ENCODE assay signal across 16 cellular contexts in genomic region chr16:27973678-27974077, GRCh38.
DNase-seq lines count a peak whose midpoint lies in the region; ATAC-seq and TF ChIP-seq lines count a peak whose summit lies in the region.
"Had no signal": no experiment of that assay in that cellular context is flagged by ENCODE, and none has a peak within 500 bp of the region (broad histone marks: within the 10 kb centered on the region; RNA-seq: fewer than 3 reads in every experiment).

No MANE protein-coding gene starts in this region.

- no peak overlapping the region for H3K4me2 ChIP-seq in SK-N-SH
- H3K4me2 ChIP-seq: hepatocyte had no signal

- H3K27me3 ChIP-seq in SK-N-SH (ENCODE audit: insufficient read depth) = no peaks in the 10 kb centered on the region
- H3K27me3 ChIP-seq: breast epithelium, hepatocyte, tibial nerve had no signal

- H3K36me3 Mint-ChIP-seq in endothelial cell (ENCODE audit: low read depth, unreplicated experiment) (no peaks in the 10 kb centered on the region), type B pancreatic cell (no peaks in the 10 kb centered on the region)
- H3K36me3 Mint-ChIP-seq: activated naive CD8-positive, alpha-beta T cell treated with anti-CD3 and anti-CD28 coated beads for 36 hours; CD8-positive, alpha-beta memory T cell; stimulated activated effector memory CD8-positive, alpha-beta T cell treated with anti-CD3 and anti-CD28 coated beads, Interleukin-12 subunit alpha, Interleukin-12 subunit beta, amount 100 ng/mL, for 72 hours had no signal

- H3K9me3 Mint-ChIP-seq in endothelial cell (ENCODE audit: unreplicated experiment) = no peaks in the 10 kb centered on the region
- no peaks in the 10 kb centered on the region for H3K9me3 Mint-ChIP-seq in type B pancreatic cell
- H3K9me3 Mint-ChIP-seq: activated naive CD8-positive, alpha-beta T cell treated with anti-CD3 and anti-CD28 coated beads for 36 hours; stimulated activated effector memory CD8-positive, alpha-beta T cell treated with anti-CD3 and anti-CD28 coated beads, Interleukin-12 subunit alpha, Interleukin-12 subunit beta, amount 100 ng/mL, for 72 hours had no signal

- no peak overlapping the region for H3K4me3 ChIP-seq in SK-N-SH (ENCODE audit: low read depth in 2 of 2, low read length in 1 of 2)
- H3K4me3 ChIP-seq: breast epithelium, hepatocyte, tibial nerve had no signal

- ATAC-seq in SK-N-SH treated with all-trans-retinoic acid at 6 μM for 48 hours = no peak
- ATAC-seq: stimulated activated effector memory CD8-positive, alpha-beta T cell treated with anti-CD3 and anti-CD28 coated beads, Interleukin-12 subunit alpha, Interleukin-12 subunit beta, amount 100 ng/mL, for 72 hours had no signal

- H3K4me3 Mint-ChIP-seq in endothelial cell (ENCODE audit: unreplicated experiment) (no peak overlapping the region), type B pancreatic cell (no peak overlapping the region)
- H3K4me3 Mint-ChIP-seq: activated naive CD8-positive, alpha-beta T cell treated with anti-CD3 and anti-CD28 coated beads for 36 hours; CD8-positive, alpha-beta memory T cell; stimulated activated effector memory CD8-positive, alpha-beta T cell treated with anti-CD3 and anti-CD28 coated beads, Interleukin-12 subunit alpha, Interleukin-12 subunit beta, amount 100 ng/mL, for 72 hours had no signal

- peak; percentile 30 for DNase-seq in SK-N-SH
- peak; percentile 25 for DNase-seq in HuH-7 (ENCODE audit: low spot score)
- DNase-seq in endothelial cell (ENCODE audit: low spot score) = peak; percentile 18
- no peak for DNase-seq in type B pancreatic cell (ENCODE audit: extremely low spot score, unreplicated experiment)
- no peak for DNase-seq in SIG-M5 (lab: John Stamatoyannopoulos, UW)
- no peak for DNase-seq in NCI-H1436 (lab: John Stamatoyannopoulos, UW)
- no peak for DNase-seq in effector CD8-positive, alpha-beta T cell (lab: John Stamatoyannopoulos, UW)
- DNase-seq: activated CD4-positive, alpha-beta T cell treated with anti-CD3 and anti-CD28 coated beads for 1 hour; activated naive CD8-positive, alpha-beta T cell treated with anti-CD3 and anti-CD28 coated beads for 36 hours; activated T-cell treated with anti-CD3 and anti-CD28 coated beads, Interleukin-2, amount 50 U/mL, for 1 hour; CD8-positive, alpha-beta memory T cell had no signal

- H3K4me1 ChIP-seq in SK-N-SH (ENCODE audit: control insufficient read depth in 1 of 2, insufficient read depth in 2 of 2, low read depth in 1 of 2, low read length in 1 of 2) = no peaks in the 10 kb centered on the region; a peak in 1 of 4 replicates
- H3K4me1 ChIP-seq: breast epithelium, tibial nerve had no signal

- no peaks in the 10 kb centered on the region for H3K9me3 ChIP-seq in SK-N-SH
- H3K9me3 ChIP-seq: breast epithelium had no signal

- H3K36me3 ChIP-seq in SK-N-SH (replicated peaks in 1 of 2; ENCODE audit: control insufficient read depth in 1 of 2, insufficient read depth in 2 of 2, low read length in 1 of 2) = no peaks in the 10 kb centered on the region
- H3K36me3 ChIP-seq: breast epithelium, tibial nerve had no signal

- CTCF ChIA-PET in SK-N-SH (lab: Yijun Ruan, JAX) = interaction anchor here (0.7 to 5.5 kb wide), 7 partner anchors 10 to 106 kb away, joined by 3 to 172 read pairs (median 5); partner anchors contain the start of gene GSG1L

- no peak for TF ChIP-seq CTCF in SK-N-SH (IDR thresholded peaks at IDR 0.05)
- TF ChIP-seq CTCF in endothelial cell (IDR thresholded peaks at IDR 0.05; ENCODE audit: unreplicated experiment) = peak; percentile 32
- peak; percentile 18 for TF ChIP-seq CTCF in type B pancreatic cell (conservative IDR thresholded peaks at IDR 0.05)

- H3K27ac ChIP-seq in SK-N-SH (ENCODE audit: low read depth in 2 of 2, low read length in 1 of 2) = no peak overlapping the region
- H3K27ac ChIP-seq: breast epithelium, hepatocyte, tibial nerve had no signal

- no peaks in the 10 kb centered on the region for H3F3A ChIP-seq in SK-N-SH (replicated peaks; ENCODE audit: insufficient read depth)

- H3K27me3 Mint-ChIP-seq in endothelial cell (ENCODE audit: unreplicated experiment) (no peaks in the 10 kb centered on the region), type B pancreatic cell (peaks cover 12% of the 10 kb centered on the region)

- no peak for TF ChIP-seq EP300 in SK-N-SH (IDR thresholded peaks at IDR 0.05; ENCODE audit: borderline replicate concordance in 1 of 2, low read depth in 1 of 2, low read length in 1 of 2)

- H3K4me1 Mint-ChIP-seq in endothelial cell (ENCODE audit: unreplicated experiment) = no peaks in the 10 kb centered on the region
- H3K4me1 Mint-ChIP-seq in type B pancreatic cell (ENCODE audit: unreplicated experiment) = no peaks in the 10 kb centered on the region
- H3K4me1 Mint-ChIP-seq: activated naive CD8-positive, alpha-beta T cell treated with anti-CD3 and anti-CD28 coated beads for 36 hours; stimulated activated effector memory CD8-positive, alpha-beta T cell treated with anti-CD3 and anti-CD28 coated beads, Interleukin-12 subunit alpha, Interleukin-12 subunit beta, amount 100 ng/mL, for 72 hours had no signal

- no peaks in the 10 kb centered on the region for H4K20me1 ChIP-seq in SK-N-SH (ENCODE audit: insufficient read depth)

- H2AFZ ChIP-seq in SK-N-SH (ENCODE audit: low read depth) = no peak overlapping the region
- H2AFZ ChIP-seq: hepatocyte had no signal

- 18% methylated on average over 7 of the region's 7 CpGs for WGBS in SK-N-SH (ENCODE audit: low lambda C conversion rate)

- H3K27ac Mint-ChIP-seq in endothelial cell (ENCODE audit: unreplicated experiment) (no peak overlapping the region), type B pancreatic cell (no peak overlapping the region)
- H3K27ac Mint-ChIP-seq: activated naive CD8-positive, alpha-beta T cell treated with anti-CD3 and anti-CD28 coated beads for 36 hours; stimulated activated effector memory CD8-positive, alpha-beta T cell treated with anti-CD3 and anti-CD28 coated beads, Interleukin-12 subunit alpha, Interleukin-12 subunit beta, amount 100 ng/mL, for 72 hours had no signal

- no peaks in the 10 kb centered on the region for H3K79me2 ChIP-seq in SK-N-SH (ENCODE audit: insufficient read depth)
- H3K79me2 ChIP-seq: hepatocyte had no signal

- H3K9ac ChIP-seq in SK-N-SH = no peak overlapping the region

- POLR2A ChIA-PET in SK-N-SH (lab: Yijun Ruan, JAX) = no interaction called here

- TF ChIP-seq RAD21 in SK-N-SH (IDR thresholded peaks at IDR 0.05; ENCODE audit: low read length) = no peak

- no peaks in the 10 kb centered on the region for H3K9me2 ChIP-seq in SK-N-SH

TF ChIP-seq in SK-N-SH, 30 proteins besides CTCF, POLR2A, EP300 and RAD21 (continues in another document):
- TF ChIP-seq IRF3 (IDR thresholded peaks at IDR 0.05; ENCODE audit: low read depth, low read length) (no peak), TAF1 (IDR thresholded peaks at IDR 0.05; ENCODE audit: borderline replicate concordance, low read depth, low read length) (no peak), USF2 (IDR thresholded peaks at IDR 0.05; ENCODE audit: borderline replicate concordance, low read depth, low read length) (no peak), MXI1 (IDR thresholded peaks at IDR 0.05; ENCODE audit: low read depth, low read length) (no peak), FOSL2 (IDR thresholded peaks at IDR 0.05; ENCODE audit: borderline replicate concordance, low read depth) (no peak), SIN3A (IDR thresholded peaks at IDR 0.05; ENCODE audit: borderline replicate concordance, low read depth, low read length) (no peak), YY1 (IDR thresholded peaks at IDR 0.05; ENCODE audit: low read depth) (no peak)

TF ChIP-seq in SK-N-SH treated with all-trans-retinoic acid at 6 μM for 48 hours, 23 proteins besides CTCF, POLR2A, EP300 and RAD21 (continues in another document):
- TF ChIP-seq PPARA (CRISPR knock-in tag; IDR thresholded peaks at IDR 0.05; ENCODE audit: borderline replicate concordance) (no peak), TSHZ2 (CRISPR knock-in tag; IDR thresholded peaks at IDR 0.05) (no peak), TCF4 (CRISPR knock-in tag; IDR thresholded peaks at IDR 0.05; ENCODE audit: borderline replicate concordance) (no peak), PATZ1 (CRISPR knock-in tag; IDR thresholded peaks at IDR 0.05; ENCODE audit: borderline replicate concordance) (no peak), ZFP3 (CRISPR knock-in tag; IDR thresholded peaks at IDR 0.05) (no peak), ZFP30 (CRISPR knock-in tag; IDR thresholded peaks at IDR 0.05) (no peak)

Comparison
In these comparisons a context has a peak if more than half of its experiments do, and no peak if none do; other contexts are left out.
1. DNase-seq: peak in SK-N-SH (single experiment), HuH-7 (single experiment) and endothelial cell (single experiment); none in type B pancreatic cell (single experiment), SIG-M5 (single experiment), NCI-H1436 (single experiment) and effector CD8-positive, alpha-beta T cell (single experiment).